ENCODE assay signal across 9 cellular contexts in genomic region chr7:522071-522937, GRCh38. TPM values are rescaled to one million over a fixed set of nuclear protein-coding genes. Genes with fewer than 3 reads are reported as not detected.
DNase-seq lines count a peak whose midpoint lies in the region; ATAC-seq and TF ChIP-seq lines count a peak whose summit lies in the region.
"Had no signal": no experiment of that assay in that cellular context is flagged by ENCODE, and none has a peak within 500 bp of the region (broad histone marks: within the 10 kb centered on the region; RNA-seq: fewer than 3 reads in every experiment).

No MANE protein-coding gene starts in this region.

- WGBS in mesendoderm (ENCODE audit: extremely low coverage, insufficient coverage, low lambda C conversion rate): no CpG with 5 or more reads among the region's 89 CpGs
- 0 to 2% methylated on average over 1 to 48 of the region's 89 CpGs for WGBS in transverse colon (ENCODE audit: low coverage in 1 of 2), 2 donors

- H3K4me2 ChIP-seq in mesendoderm (ENCODE audit: low read length): no peak overlapping the region

- no peaks in the 10 kb centered on the region for H3K9me3 Mint-ChIP-seq in CD4-positive, alpha-beta memory T cell
- H3K9me3 Mint-ChIP-seq in effector memory CD8-positive, alpha-beta T cell: no peaks in the 10 kb centered on the region
- H3K9me3 Mint-ChIP-seq: neural crest cell had no signal

- CTCF ChIA-PET in CD4-positive, alpha-beta memory T cell (lab: Charles Lee; ENCODE audit: partially characterized antibody): interaction anchor here (0.7 kb wide), 1 partner anchor 104 kb away, joined by 3 read pairs; no protein-coding TSS in a partner anchor

- peak overlapping the region; percentile 40 to 77 (median 66) for H3K4me3 Mint-ChIP-seq in CD4-positive, alpha-beta memory T cell
- H3K4me3 Mint-ChIP-seq in effector memory CD8-positive, alpha-beta T cell: peak overlapping the region; percentile 58 to 67
- H3K4me3 Mint-ChIP-seq: neural crest cell had no signal

- no peaks in the 10 kb centered on the region for H3K79me1 ChIP-seq in mesendoderm (ENCODE audit: low read length)

- peak in 3 of 5 experiments; percentile 9 to 24 (median 18) for TF ChIP-seq CTCF in transverse colon (IDR thresholded peaks at IDR 0.05)

- H2BK15ac ChIP-seq in mesendoderm (replicated peaks; ENCODE audit: low read depth): no peak overlapping the region

- H2AK5ac ChIP-seq in mesendoderm (ENCODE audit: low read length): no peak overlapping the region

- peak; percentile 5 for TF ChIP-seq POLR2A in transverse colon (IDR thresholded peaks at IDR 0.05)

- no peak overlapping the region for H4K8ac ChIP-seq in mesendoderm (ENCODE audit: low read depth, low read length)

- H3K27ac ChIP-seq in CD4-positive, alpha-beta memory T cell (ENCODE audit: low read depth, low read length): no peak overlapping the region
- no peak overlapping the region for H3K27ac ChIP-seq in mesendoderm (ENCODE audit: low read depth, low read length)
- H3K27ac ChIP-seq in transverse colon: peak overlapping the region in 3 of 4 donors; percentile 13 to 97 (median 27)

- POLR2A ChIA-PET in CD4-positive, alpha-beta memory T cell (lab: Charles Lee; ENCODE audit: partially characterized antibody): no interaction called here

- no peak overlapping the region for H3K27ac Mint-ChIP-seq in CD4-positive, alpha-beta memory T cell
- H3K27ac Mint-ChIP-seq in effector memory CD8-positive, alpha-beta T cell: no peak overlapping the region

- H3K27me3 Mint-ChIP-seq in CD4-positive, alpha-beta memory T cell: peaks cover 8 to 19% of the 10 kb centered on the region in 2 donors
- H3K27me3 Mint-ChIP-seq in effector memory CD8-positive, alpha-beta T cell: peaks cover 11 to 39% of the 10 kb centered on the region in 2 donors

- peak overlapping the region in 1 of 2 donors; percentile 32 for H3K4me3 ChIP-seq in CD4-positive, alpha-beta memory T cell (ENCODE audit: low read length in 2 of 2)
- H3K4me3 ChIP-seq in HAP-1 (no peak overlapping the region), mesendoderm (ENCODE audit: low read length) (no peak overlapping the region), transverse colon (peak overlapping the region; percentile 23 to 53 (median 34))

- peaks cover 25% of the 10 kb centered on the region for H3K4me1 ChIP-seq in CD4-positive, alpha-beta memory T cell (ENCODE audit: insufficient read depth, low read length)
- H3K4me1 ChIP-seq in HAP-1 (peaks cover 2% of the 10 kb centered on the region; the same call in 1 of the 2 replicates), mesendoderm (ENCODE audit: control insufficient read depth, low read depth, low read length) (no peaks in the 10 kb centered on the region), transverse colon (peaks cover 20 to 41% (median 33%) of the 10 kb centered on the region in 4 donors)

- no peak for TF ChIP-seq EP300 in transverse colon (IDR thresholded peaks at IDR 0.05; ENCODE audit: low read depth)

- H3K9me3 ChIP-seq in CD4-positive, alpha-beta memory T cell (ENCODE audit: control insufficient read depth in 1 of 2, low read length in 2 of 2): no peaks in the 10 kb centered on the region
- no peaks in the 10 kb centered on the region for H3K9me3 ChIP-seq in HAP-1
- no peaks in the 10 kb centered on the region for H3K9me3 ChIP-seq in transverse colon

- H3K4ac ChIP-seq in mesendoderm (ENCODE audit: low read depth, low read length): no peak overlapping the region

- H3K23ac ChIP-seq in mesendoderm (ENCODE audit: low read length): no peak overlapping the region

- no peak overlapping the region for H3K9ac ChIP-seq in mesendoderm (ENCODE audit: low read length)

- no peak overlapping the region for H3K18ac ChIP-seq in mesendoderm (ENCODE audit: low read length)

- in situ Hi-C loops in HAP-1 (cut with MboI; ENCODE audit: low sequenced_read_pairs): no loop called here
- in situ Hi-C loops in transverse colon (cut with MboI; ENCODE audit: low pct_ligation_motif_present in 1 of 4, low pct_unique_long_range_greater_than_20kb in 1 of 4, low sequenced_read_pairs in 3 of 4): no loop called here

- H4K5ac ChIP-seq in mesendoderm (ENCODE audit: low read length): no peak overlapping the region

- ATAC-seq in effector memory CD8-positive, alpha-beta T cell (replicated peaks): peak; percentile 54
- ATAC-seq in GM21526 (IDR thresholded peaks at IDR 0.05; ENCODE audit: low FRiP score, unreplicated experiment): no peak

- H2BK120ac ChIP-seq in mesendoderm (ENCODE audit: low read depth, low read length): no peak overlapping the region

- no peaks in the 10 kb centered on the region for H3K36me3 ChIP-seq in CD4-positive, alpha-beta memory T cell (ENCODE audit: insufficient read depth, low read length)
- H3K36me3 ChIP-seq in HAP-1 (replicated peaks) (no peaks in the 10 kb centered on the region), mesendoderm (ENCODE audit: control insufficient read depth, insufficient read depth, low read length) (no peaks in the 10 kb centered on the region), transverse colon (no peaks in the 10 kb centered on the region)

- no peaks in the 10 kb centered on the region for H3K79me2 ChIP-seq in mesendoderm (ENCODE audit: control insufficient read depth, insufficient read depth, low read length)

- peak; percentile 18 to 45 (median 26) for DNase-seq in CD4-positive, alpha-beta memory T cell
- DNase-seq in HAP-1 (ENCODE audit: low spot score in 2 of 2) (peak; percentile 15 to 45), SIG-M5 (lab: John Stamatoyannopoulos, UW) (peak; percentile 5), mesendoderm (peak; percentile 51), transverse colon (peak; percentile 65), HuH-7.5 (ENCODE audit: low spot score) (no peak)
- DNase-seq in effector memory CD8-positive, alpha-beta T cell: no peak

- no peaks in the 10 kb centered on the region for H3K36me3 Mint-ChIP-seq in CD4-positive, alpha-beta memory T cell
- peaks cover 3% of the 10 kb centered on the region for H3K36me3 Mint-ChIP-seq in effector memory CD8-positive, alpha-beta T cell (ENCODE audit: insufficient read depth)

- H3K56ac ChIP-seq in mesendoderm (ENCODE audit: low read length): no peak overlapping the region

- peaks cover 6 to 17% (median 11%) of the 10 kb centered on the region in 4 donors for H3K4me1 Mint-ChIP-seq in CD4-positive, alpha-beta memory T cell
- H3K4me1 Mint-ChIP-seq in effector memory CD8-positive, alpha-beta T cell (ENCODE audit: low read depth in 2 of 2): peaks cover 6 to 8% of the 10 kb centered on the region in 2 donors

- intact Hi-C loops in CD4-positive, alpha-beta memory T cell (cut with micrococcal nuclease): no loop called here
- intact Hi-C loops in transverse colon (cut with DNase I; ENCODE audit: low total_unique reads): no loop called here

- H2BK5ac ChIP-seq in mesendoderm (ENCODE audit: low read length): no peak overlapping the region

- H3K27me3 ChIP-seq in CD4-positive, alpha-beta memory T cell (ENCODE audit: insufficient read depth, low read length): peaks cover 8% of the 10 kb centered on the region
- peaks cover 30% of the 10 kb centered on the region for H3K27me3 ChIP-seq in HAP-1 (ENCODE audit: low read depth)
- peaks cover 32% of the 10 kb centered on the region for H3K27me3 ChIP-seq in mesendoderm (ENCODE audit: insufficient read depth, low read length, poor library complexity)
- H3K27me3 ChIP-seq in transverse colon: peaks cover 37% of the 10 kb centered on the region

RNA-seq across cellular contexts. Expression of gene PDGFA, which starts 2.7 kb away (rescaled TPM):
- total RNA-seq in CD4-positive, alpha-beta memory T cell: under 1 TPM in 1 of 2 experiments, not detected in 1; 0.20 TPM
- polyA plus RNA-seq in CD4-positive, alpha-beta memory T cell: not detected
- 11.3 TPM for polyA plus RNA-seq in mesendoderm (2013, experiment 1 of 2)
- polyA plus RNA-seq in mesendoderm (2013, experiment 2 of 2): 11.5 TPM
- total RNA-seq in transverse colon: 100 to 1,000 TPM in 2 of 4 donors, 10 to 100 TPM in 2; 60.2 to 123 (median 104) TPM

Comparison
In these comparisons a context has a peak if more than half of its experiments do, and no peak if none do; other contexts are left out.
1. DNase-seq: peak in CD4-positive, alpha-beta memory T cell (5 of 5), HAP-1 (2 of 2), SIG-M5 (single experiment), mesendoderm (single experiment) and transverse colon (single experiment); none in effector memory CD8-positive, alpha-beta T cell (0 of 3) and HuH-7.5 (single experiment).
2. H3K27ac ChIP-seq: peak in transverse colon (3 of 4); none in CD4-positive, alpha-beta memory T cell (single experiment) and mesendoderm (single experiment).
3. H3K4me3 ChIP-seq: peak in transverse colon (4 of 4); none in HAP-1 (single experiment) and mesendoderm (single experiment).
4. RNA of gene PDGFA, which starts 2.7 kb away (total RNA-seq): 60.2 to 123 TPM in transverse colon; 0.20 TPM in CD4-positive, alpha-beta memory T cell; every median in the first group is over 10 times any median in the second.